8 cellular contexts compared by ENCODE assay signal in genomic region chr7:37920619-37921339, GRCh38. TPM values are rescaled to one million over a fixed set of nuclear protein-coding genes. Genes with fewer than 3 reads are reported as not detected.
DNase-seq lines count a peak whose midpoint lies in the region; ATAC-seq and TF ChIP-seq lines count a peak whose summit lies in the region.

Gene EPDR1, plus strand, starts transcription at chr7:37920640. Its CDS starts 300 bp downstream, at chr7:37920940.

- H3K9ac ChIP-seq in ES-I3 (ENCODE audit: low read depth, low read length) (peak within 1 kb of the TSS; percentile 73), SK-N-SH (peak within 1 kb of the TSS; percentile 69), stomach smooth muscle (ENCODE audit: low read length in 2 of 2) (peak within 1 kb of the TSS in 1 of 2 donors; percentile 41)

- H3K9me3 ChIP-seq in ES-I3 (ENCODE audit: control insufficient read depth, insufficient read depth, low read length) (no peaks in the 10 kb centered on the region), SK-N-SH (no peaks in the 10 kb centered on the region), lung (ENCODE audit: control insufficient read depth in 2 of 2, insufficient read depth in 1 of 2, low read length in 1 of 2) (peaks cover 0 to 2% of the 10 kb centered on the region in 2 donors), stomach smooth muscle (ENCODE audit: control insufficient read depth in 2 of 2, low read length in 2 of 2) (peaks cover 0 to 5% of the 10 kb centered on the region in 2 donors)

- peak within 1 kb of the TSS; percentile 89 for H3K4me2 ChIP-seq in SK-N-SH

- peak within 1 kb of the TSS; percentile 92 for H2AFZ ChIP-seq in SK-N-SH (ENCODE audit: low read depth)

- peak; percentile 89 for DNase-seq in SK-N-SH
- DNase-seq in ecto neural progenitor cell (ENCODE audit: low spot score), result peak; percentile 82
- peak; percentile 77 for DNase-seq in lung (ENCODE audit: low spot score)
- no peak for DNase-seq in 8988T

- H3K9me2 ChIP-seq in SK-N-SH, result no peaks in the 10 kb centered on the region

- H3K27ac ChIP-seq in SK-N-SH (ENCODE audit: low read depth in 2 of 2, low read length in 1 of 2) (peak within 1 kb of the TSS; percentile 34 to 94), lung (ENCODE audit: low read depth in 1 of 2, low read length in 1 of 2) (peak within 1 kb of the TSS; percentile 86 to 93), stomach smooth muscle (ENCODE audit: low read length) (no peak within 1 kb of the TSS)

- CTCF ChIA-PET in SK-N-SH (lab: Yijun Ruan, JAX), result interaction anchor here (0.6 to 16.2 kb wide), 36 partner anchors 9 to 684 kb away, joined by 3 to 280 read pairs (median 4); no protein-coding TSS in a partner anchor

- WGBS in SK-N-SH (ENCODE audit: low lambda C conversion rate), result 2% methylated on average over 45 of the region's 62 CpGs
- 1% methylated on average over 59 to 62 of the region's 62 CpGs for WGBS in lung, 2 donors

- H3K27me3 ChIP-seq in SK-N-SH (ENCODE audit: insufficient read depth) (peaks cover 24% of the 10 kb centered on the region; the same call in 1 of the 2 replicates), lung (ENCODE audit: control insufficient read depth, insufficient read depth) (no peaks in the 10 kb centered on the region), stomach smooth muscle (ENCODE audit: control insufficient read depth in 1 of 2, insufficient read depth in 2 of 2, low read length in 2 of 2) (peaks cover 21 to 22% of the 10 kb centered on the region in 2 donors)

- ATAC-seq in GM21390 (IDR thresholded peaks at IDR 0.05; ENCODE audit: unreplicated experiment) (peak; percentile 48), lung (ENCODE audit: insufficient read depth, low FRiP score) (peak; percentile 59)

- H3F3A ChIP-seq in SK-N-SH (replicated peaks; ENCODE audit: insufficient read depth), result no peaks in the 10 kb centered on the region

- H3K36me3 ChIP-seq in ES-I3 (ENCODE audit: insufficient read depth, low read length) (no peaks in the 10 kb centered on the region), SK-N-SH (replicated peaks in 1 of 2; ENCODE audit: control insufficient read depth in 1 of 2, insufficient read depth in 2 of 2, low read length in 1 of 2) (no peaks in the 10 kb centered on the region), lung (ENCODE audit: control insufficient read depth in 2 of 2, insufficient read depth in 2 of 2, low read length in 2 of 2) (peaks cover 0 to under 1% of the 10 kb centered on the region in 2 donors), stomach smooth muscle (ENCODE audit: control insufficient read depth in 2 of 2, insufficient read depth in 2 of 2, low read length in 2 of 2) (no peaks in the 10 kb centered on the region)

- no peaks in the 10 kb centered on the region for H3K4me1 ChIP-seq in ES-I3 (ENCODE audit: insufficient read depth, low read length)
- peaks cover 0 to 28% of the 10 kb centered on the region in 2 experiments; a peak in 2 of 4 replicates for H3K4me1 ChIP-seq in SK-N-SH (ENCODE audit: control insufficient read depth in 1 of 2, insufficient read depth in 2 of 2, low read depth in 1 of 2, low read length in 1 of 2)
- H3K4me1 ChIP-seq in lung (ENCODE audit: control insufficient read depth in 2 of 2, insufficient read depth in 2 of 2, low read length in 2 of 2), result peaks cover 5 to 10% of the 10 kb centered on the region in 2 donors
- H3K4me1 ChIP-seq in stomach smooth muscle (ENCODE audit: control insufficient read depth, insufficient read depth, low read length), result peaks cover 19% of the 10 kb centered on the region

- POLR2A ChIA-PET in SK-N-SH (lab: Yijun Ruan, JAX), result interaction anchor here (1.2 to 1.6 kb wide), 2 partner anchors 37 to 114 kb away, joined by 3 read pairs; no protein-coding TSS in a partner anchor

- no peak for TF ChIP-seq EP300 in Ishikawa (IDR thresholded peaks at IDR 0.05; ENCODE audit: borderline replicate concordance)
- TF ChIP-seq EP300 in SK-N-SH (IDR thresholded peaks at IDR 0.05; ENCODE audit: borderline replicate concordance in 1 of 2, low read depth in 1 of 2, low read length in 1 of 2), result no peak

- H3K4me3 ChIP-seq in SK-N-SH (ENCODE audit: low read depth in 2 of 2, low read length in 1 of 2) (peak within 1 kb of the TSS; percentile 74 to 94), lung (peak within 1 kb of the TSS; percentile 66), stomach smooth muscle (ENCODE audit: low read length in 2 of 2) (peak within 1 kb of the TSS; percentile 62 to 72)

- peak; percentile 40 for TF ChIP-seq CTCF in SK-N-SH (IDR thresholded peaks at IDR 0.05)
- no peak for TF ChIP-seq CTCF in lung (IDR thresholded peaks at IDR 0.05; ENCODE audit: control extremely low read depth, extremely low read depth)

- H4K20me1 ChIP-seq in SK-N-SH (ENCODE audit: insufficient read depth), result no peaks in the 10 kb centered on the region

- TF ChIP-seq RAD21 in Ishikawa (IDR thresholded peaks at IDR 0.05; ENCODE audit: low read depth) (no peak), SK-N-SH (IDR thresholded peaks at IDR 0.05; ENCODE audit: low read length) (peak; percentile 40; the same call in 1 of the 2 replicates)

- H3K79me2 ChIP-seq in SK-N-SH (ENCODE audit: insufficient read depth), result peaks cover 6% of the 10 kb centered on the region; the same call in 1 of the 2 replicates

TF ChIP-seq in Ishikawa, 13 proteins besides CTCF, POLR2A, EP300 and RAD21:
- peak; percentile 37; the same call in 1 of the 2 replicates for TF ChIP-seq MAX (IDR thresholded peaks at IDR 0.05)
- no peak for TF ChIP-seq EGR1 (IDR thresholded peaks at IDR 0.05)

TF ChIP-seq in SK-N-SH, 30 proteins besides CTCF, POLR2A, EP300 and RAD21:
- TF ChIP-seq NFIC (IDR thresholded peaks at IDR 0.05; ENCODE audit: borderline replicate concordance), result no peak
- no peak for TF ChIP-seq SMC3 (IDR thresholded peaks at IDR 0.05; ENCODE audit: low read depth, low read length)
- TF ChIP-seq TCF12 (IDR thresholded peaks at IDR 0.05), result no peak
- TF ChIP-seq CHD2 (IDR thresholded peaks at IDR 0.05; ENCODE audit: low read length, partially characterized antibody), result peak; percentile 91
- TF ChIP-seq RCOR1 (IDR thresholded peaks at IDR 0.05; ENCODE audit: low read length), result 0 out of 2 replicates have a peak, but pooled peaks have one; percentile 65
- no peak for TF ChIP-seq POLR2AphosphoS5 (IDR thresholded peaks at IDR 0.05; ENCODE audit: low read depth, low read length)
- TF ChIP-seq REST (IDR thresholded peaks at IDR 0.05; ENCODE audit: low read depth, low read length), result peak; percentile 35; the same call in 1 of the 2 replicates
- no peak for TF ChIP-seq NRF1 (IDR thresholded peaks at IDR 0.05; ENCODE audit: low read depth, low read length)
- no peak for TF ChIP-seq YY1 (IDR thresholded peaks at IDR 0.05; ENCODE audit: low read depth)
- TF ChIP-seq GABPA (IDR thresholded peaks at IDR 0.05; ENCODE audit: low read depth), result no peak

RNA-seq across cellular contexts. Expression of gene EPDR1, which starts in this region (rescaled TPM):
- polyA plus RNA-seq in SK-N-SH (2012; rRNA removed) (7.4 and 10.9 TPM in 2 replicates), lung (10 to 100 TPM; 22.5 to 33.0 TPM)
- polyA plus RNA-seq in SK-N-SH (2012; cell fraction: cytosol; rRNA removed), result 10.4 and 11.6 TPM in 2 replicates
- 6.5 and 8.3 TPM in 2 replicates for polyA plus RNA-seq in SK-N-SH (2012; cell fraction: nucleus; rRNA removed)
- total RNA-seq in lung, result 10 to 100 TPM; 65.2 to 93.2 TPM
